1 cellular context compared by ENCODE assay signal in the genomic region with DNA sequence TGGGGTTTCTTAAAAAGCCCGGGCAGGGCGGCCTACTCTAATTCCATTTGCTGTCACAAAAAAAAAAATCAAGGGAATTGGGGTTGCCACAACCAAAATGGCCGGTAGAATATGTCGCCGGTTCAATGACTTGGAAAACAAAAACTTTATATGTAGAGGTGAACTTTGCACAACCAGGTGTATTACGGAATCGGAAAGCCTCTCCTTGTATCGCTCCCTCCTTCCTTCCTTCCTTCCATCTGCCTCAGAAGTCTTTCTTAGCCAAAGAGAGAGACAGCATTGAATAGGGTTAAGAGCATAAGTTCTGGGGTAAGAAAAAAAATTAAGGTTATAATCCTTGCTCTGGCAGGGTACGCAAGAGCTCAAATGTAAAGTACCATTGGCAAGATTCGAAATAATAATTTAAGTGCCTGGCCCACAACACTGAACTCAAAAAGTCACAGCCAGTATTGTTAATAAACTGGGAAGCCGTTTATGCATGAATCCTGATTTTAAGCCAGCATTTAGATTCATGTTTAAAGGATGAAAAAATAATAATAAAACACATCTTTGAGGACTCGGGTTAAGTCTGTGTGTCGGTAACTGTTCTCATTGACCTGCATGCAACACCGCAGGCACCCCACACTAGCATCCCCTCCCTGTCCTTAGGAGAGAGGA.
A peak's percentile ranks its signal among the peaks of the same experiment; 100 is the strongest.
TF ChIP-seq lines count a peak whose summit lies in the region.

No MANE protein-coding gene starts in this region.

TF ChIP-seq in GM12878, 131 proteins besides CTCF, POLR2A, EP300 and RAD21 (continued from another document and continues in another):
- TF ChIP-seq, protein P1, sequence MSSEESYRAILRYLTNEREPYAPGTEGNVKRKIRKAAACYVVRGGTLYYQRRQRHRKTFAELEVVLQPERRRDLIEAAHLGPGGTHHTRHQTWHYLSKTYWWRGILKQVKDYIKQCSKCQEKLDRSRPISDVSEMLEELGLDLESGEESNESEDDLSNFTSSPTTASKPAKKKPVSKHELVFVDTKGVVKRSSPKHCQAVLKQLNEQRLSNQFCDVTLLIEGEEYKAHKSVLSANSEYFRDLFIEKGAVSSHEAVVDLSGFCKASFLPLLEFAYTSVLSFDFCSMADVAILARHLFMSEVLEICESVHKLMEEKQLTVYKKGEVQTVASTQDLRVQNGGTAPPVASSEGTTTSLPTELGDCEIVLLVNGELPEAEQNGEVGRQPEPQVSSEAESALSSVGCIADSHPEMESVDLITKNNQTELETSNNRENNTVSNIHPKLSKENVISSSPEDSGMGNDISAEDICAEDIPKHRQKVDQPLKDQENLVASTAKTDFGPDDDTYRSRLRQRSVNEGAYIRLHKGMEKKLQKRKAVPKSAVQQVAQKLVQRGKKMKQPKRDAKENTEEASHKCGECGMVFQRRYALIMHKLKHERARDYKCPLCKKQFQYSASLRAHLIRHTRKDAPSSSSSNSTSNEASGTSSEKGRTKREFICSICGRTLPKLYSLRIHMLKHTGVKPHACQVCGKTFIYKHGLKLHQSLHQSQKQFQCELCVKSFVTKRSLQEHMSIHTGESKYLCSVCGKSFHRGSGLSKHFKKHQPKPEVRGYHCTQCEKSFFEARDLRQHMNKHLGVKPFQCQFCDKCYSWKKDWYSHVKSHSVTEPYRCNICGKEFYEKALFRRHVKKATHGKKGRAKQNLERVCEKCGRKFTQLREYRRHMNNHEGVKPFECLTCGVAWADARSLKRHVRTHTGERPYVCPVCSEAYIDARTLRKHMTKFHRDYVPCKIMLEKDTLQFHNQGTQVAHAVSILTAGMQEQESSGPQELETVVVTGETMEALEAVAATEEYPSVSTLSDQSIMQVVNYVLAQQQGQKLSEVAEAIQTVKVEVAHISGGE (CRISPR knock-in tag; IDR thresholded peaks at IDR 0.05), result no peak
- TF ChIP-seq, protein P2, sequence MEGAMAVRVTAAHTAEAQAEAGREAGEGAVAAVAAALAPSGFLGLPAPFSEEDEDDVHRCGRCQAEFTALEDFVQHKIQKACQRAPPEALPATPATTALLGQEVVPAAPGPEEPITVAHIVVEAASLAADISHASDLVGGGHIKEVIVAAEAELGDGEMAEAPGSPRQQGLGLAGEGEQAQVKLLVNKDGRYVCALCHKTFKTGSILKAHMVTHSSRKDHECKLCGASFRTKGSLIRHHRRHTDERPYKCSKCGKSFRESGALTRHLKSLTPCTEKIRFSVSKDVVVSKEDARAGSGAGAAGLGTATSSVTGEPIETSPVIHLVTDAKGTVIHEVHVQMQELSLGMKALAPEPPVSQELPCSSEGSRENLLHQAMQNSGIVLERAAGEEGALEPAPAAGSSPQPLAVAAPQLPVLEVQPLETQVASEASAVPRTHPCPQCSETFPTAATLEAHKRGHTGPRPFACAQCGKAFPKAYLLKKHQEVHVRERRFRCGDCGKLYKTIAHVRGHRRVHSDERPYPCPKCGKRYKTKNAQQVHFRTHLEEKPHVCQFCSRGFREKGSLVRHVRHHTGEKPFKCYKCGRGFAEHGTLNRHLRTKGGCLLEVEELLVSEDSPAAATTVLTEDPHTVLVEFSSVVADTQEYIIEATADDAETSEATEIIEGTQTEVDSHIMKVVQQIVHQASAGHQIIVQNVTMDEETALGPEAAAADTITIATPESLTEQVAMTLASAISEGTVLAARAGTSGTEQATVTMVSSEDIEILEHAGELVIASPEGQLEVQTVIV (IDR thresholded peaks at IDR 0.05; ENCODE audit: borderline replicate concordance, partially characterized antibody), result no peak
- no peak for TF ChIP-seq STAT3 (IDR thresholded peaks at IDR 0.05; ENCODE audit: low read depth, low read length)
- TF ChIP-seq, protein P3, sequence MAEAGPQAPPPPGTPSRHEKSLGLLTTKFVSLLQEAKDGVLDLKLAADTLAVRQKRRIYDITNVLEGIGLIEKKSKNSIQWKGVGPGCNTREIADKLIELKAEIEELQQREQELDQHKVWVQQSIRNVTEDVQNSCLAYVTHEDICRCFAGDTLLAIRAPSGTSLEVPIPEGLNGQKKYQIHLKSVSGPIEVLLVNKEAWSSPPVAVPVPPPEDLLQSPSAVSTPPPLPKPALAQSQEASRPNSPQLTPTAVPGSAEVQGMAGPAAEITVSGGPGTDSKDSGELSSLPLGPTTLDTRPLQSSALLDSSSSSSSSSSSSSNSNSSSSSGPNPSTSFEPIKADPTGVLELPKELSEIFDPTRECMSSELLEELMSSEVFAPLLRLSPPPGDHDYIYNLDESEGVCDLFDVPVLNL (IDR thresholded peaks at IDR 0.05; ENCODE audit: low read depth, low read length), result no peak
- TF ChIP-seq BMI1 (IDR thresholded peaks at IDR 0.05; ENCODE audit: borderline replicate concordance), result no peak
- TF ChIP-seq HCFC1 (IDR thresholded peaks at IDR 0.05; ENCODE audit: low read length), result peak; percentile 75
- TF ChIP-seq ZNF207 (IDR thresholded peaks at IDR 0.05; ENCODE audit: borderline replicate concordance), result no peak
- no peak for TF ChIP-seq GATAD2B (conservative IDR thresholded peaks at IDR 0.05; ENCODE audit: low read depth)
- no peak for TF ChIP-seq CBX5 (IDR thresholded peaks at IDR 0.05; ENCODE audit: low read depth)
- TF ChIP-seq MYB (IDR thresholded peaks at IDR 0.05; ENCODE audit: borderline replicate concordance, low read depth, low read length), result no peak
- no peak for TF ChIP-seq IKZF2 (IDR thresholded peaks at IDR 0.05)
- TF ChIP-seq PAX8 (IDR thresholded peaks at IDR 0.05), result no peak
- no peak; the same call in 1 of the 2 replicates for TF ChIP-seq RUNX3 (IDR thresholded peaks at IDR 0.05; ENCODE audit: low read length)
- TF ChIP-seq, protein P4, sequence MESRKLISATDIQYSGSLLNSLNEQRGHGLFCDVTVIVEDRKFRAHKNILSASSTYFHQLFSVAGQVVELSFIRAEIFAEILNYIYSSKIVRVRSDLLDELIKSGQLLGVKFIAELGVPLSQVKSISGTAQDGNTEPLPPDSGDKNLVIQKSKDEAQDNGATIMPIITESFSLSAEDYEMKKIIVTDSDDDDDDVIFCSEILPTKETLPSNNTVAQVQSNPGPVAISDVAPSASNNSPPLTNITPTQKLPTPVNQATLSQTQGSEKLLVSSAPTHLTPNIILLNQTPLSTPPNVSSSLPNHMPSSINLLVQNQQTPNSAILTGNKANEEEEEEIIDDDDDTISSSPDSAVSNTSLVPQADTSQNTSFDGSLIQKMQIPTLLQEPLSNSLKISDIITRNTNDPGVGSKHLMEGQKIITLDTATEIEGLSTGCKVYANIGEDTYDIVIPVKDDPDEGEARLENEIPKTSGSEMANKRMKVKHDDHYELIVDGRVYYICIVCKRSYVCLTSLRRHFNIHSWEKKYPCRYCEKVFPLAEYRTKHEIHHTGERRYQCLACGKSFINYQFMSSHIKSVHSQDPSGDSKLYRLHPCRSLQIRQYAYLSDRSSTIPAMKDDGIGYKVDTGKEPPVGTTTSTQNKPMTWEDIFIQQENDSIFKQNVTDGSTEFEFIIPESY (IDR thresholded peaks at IDR 0.05), result no peak
- TF ChIP-seq, protein P5, sequence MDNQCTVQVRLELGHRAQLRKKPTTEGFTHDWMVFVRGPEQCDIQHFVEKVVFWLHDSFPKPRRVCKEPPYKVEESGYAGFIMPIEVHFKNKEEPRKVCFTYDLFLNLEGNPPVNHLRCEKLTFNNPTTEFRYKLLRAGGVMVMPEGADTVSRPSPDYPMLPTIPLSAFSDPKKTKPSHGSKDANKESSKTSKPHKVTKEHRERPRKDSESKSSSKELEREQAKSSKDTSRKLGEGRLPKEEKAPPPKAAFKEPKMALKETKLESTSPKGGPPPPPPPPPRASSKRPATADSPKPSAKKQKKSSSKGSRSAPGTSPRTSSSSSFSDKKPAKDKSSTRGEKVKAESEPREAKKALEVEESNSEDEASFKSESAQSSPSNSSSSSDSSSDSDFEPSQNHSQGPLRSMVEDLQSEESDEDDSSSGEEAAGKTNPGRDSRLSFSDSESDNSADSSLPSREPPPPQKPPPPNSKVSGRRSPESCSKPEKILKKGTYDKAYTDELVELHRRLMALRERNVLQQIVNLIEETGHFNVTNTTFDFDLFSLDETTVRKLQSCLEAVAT (IDR thresholded peaks at IDR 0.05), result no peak
- TF ChIP-seq, protein P6, sequence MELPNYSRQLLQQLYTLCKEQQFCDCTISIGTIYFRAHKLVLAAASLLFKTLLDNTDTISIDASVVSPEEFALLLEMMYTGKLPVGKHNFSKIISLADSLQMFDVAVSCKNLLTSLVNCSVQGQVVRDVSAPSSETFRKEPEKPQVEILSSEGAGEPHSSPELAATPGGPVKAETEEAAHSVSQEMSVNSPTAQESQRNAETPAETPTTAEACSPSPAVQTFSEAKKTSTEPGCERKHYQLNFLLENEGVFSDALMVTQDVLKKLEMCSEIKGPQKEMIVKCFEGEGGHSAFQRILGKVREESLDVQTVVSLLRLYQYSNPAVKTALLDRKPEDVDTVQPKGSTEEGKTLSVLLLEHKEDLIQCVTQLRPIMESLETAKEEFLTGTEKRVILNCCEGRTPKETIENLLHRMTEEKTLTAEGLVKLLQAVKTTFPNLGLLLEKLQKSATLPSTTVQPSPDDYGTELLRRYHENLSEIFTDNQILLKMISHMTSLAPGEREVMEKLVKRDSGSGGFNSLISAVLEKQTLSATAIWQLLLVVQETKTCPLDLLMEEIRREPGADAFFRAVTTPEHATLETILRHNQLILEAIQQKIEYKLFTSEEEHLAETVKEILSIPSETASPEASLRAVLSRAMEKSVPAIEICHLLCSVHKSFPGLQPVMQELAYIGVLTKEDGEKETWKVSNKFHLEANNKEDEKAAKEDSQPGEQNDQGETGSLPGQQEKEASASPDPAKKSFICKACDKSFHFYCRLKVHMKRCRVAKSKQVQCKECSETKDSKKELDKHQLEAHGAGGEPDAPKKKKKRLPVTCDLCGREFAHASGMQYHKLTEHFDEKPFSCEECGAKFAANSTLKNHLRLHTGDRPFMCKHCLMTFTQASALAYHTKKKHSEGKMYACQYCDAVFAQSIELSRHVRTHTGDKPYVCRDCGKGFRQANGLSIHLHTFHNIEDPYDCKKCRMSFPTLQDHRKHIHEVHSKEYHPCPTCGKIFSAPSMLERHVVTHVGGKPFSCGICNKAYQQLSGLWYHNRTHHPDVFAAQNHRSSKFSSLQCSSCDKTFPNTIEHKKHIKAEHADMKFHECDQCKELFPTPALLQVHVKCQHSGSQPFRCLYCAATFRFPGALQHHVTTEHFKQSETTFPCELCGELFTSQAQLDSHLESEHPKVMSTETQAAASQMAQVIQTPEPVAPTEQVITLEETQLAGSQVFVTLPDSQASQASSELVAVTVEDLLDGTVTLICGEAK (IDR thresholded peaks at IDR 0.05; ENCODE audit: borderline replicate concordance), result peak; percentile 99
- TF ChIP-seq CHD2 (IDR thresholded peaks at IDR 0.05; ENCODE audit: borderline replicate concordance, low read depth, low read length), result no peak
- TF ChIP-seq, protein P7, sequence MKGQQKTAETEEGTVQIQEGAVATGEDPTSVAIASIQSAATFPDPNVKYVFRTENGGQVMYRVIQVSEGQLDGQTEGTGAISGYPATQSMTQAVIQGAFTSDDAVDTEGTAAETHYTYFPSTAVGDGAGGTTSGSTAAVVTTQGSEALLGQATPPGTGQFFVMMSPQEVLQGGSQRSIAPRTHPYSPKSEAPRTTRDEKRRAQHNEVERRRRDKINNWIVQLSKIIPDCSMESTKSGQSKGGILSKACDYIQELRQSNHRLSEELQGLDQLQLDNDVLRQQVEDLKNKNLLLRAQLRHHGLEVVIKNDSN (IDR thresholded peaks at IDR 0.05; ENCODE audit: borderline replicate concordance, extremely low read length, insufficient read depth, low read depth, low read length), result no peak
- TF ChIP-seq, protein P8, sequence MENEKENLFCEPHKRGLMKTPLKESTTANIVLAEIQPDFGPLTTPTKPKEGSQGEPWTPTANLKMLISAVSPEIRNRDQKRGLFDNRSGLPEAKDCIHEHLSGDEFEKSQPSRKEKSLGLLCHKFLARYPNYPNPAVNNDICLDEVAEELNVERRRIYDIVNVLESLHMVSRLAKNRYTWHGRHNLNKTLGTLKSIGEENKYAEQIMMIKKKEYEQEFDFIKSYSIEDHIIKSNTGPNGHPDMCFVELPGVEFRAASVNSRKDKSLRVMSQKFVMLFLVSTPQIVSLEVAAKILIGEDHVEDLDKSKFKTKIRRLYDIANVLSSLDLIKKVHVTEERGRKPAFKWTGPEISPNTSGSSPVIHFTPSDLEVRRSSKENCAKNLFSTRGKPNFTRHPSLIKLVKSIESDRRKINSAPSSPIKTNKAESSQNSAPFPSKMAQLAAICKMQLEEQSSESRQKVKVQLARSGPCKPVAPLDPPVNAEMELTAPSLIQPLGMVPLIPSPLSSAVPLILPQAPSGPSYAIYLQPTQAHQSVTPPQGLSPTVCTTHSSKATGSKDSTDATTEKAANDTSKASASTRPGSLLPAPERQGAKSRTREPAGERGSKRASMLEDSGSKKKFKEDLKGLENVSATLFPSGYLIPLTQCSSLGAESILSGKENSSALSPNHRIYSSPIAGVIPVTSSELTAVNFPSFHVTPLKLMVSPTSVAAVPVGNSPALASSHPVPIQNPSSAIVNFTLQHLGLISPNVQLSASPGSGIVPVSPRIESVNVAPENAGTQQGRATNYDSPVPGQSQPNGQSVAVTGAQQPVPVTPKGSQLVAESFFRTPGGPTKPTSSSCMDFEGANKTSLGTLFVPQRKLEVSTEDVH (IDR thresholded peaks at IDR 0.05; ENCODE audit: low read depth, partially characterized antibody), result no peak
- TF ChIP-seq YY1 (IDR thresholded peaks at IDR 0.05; ENCODE audit: low read depth, low read length), result peak; percentile 95
- TF ChIP-seq RB1 (IDR thresholded peaks at IDR 0.05; ENCODE audit: borderline replicate concordance), result no peak
- peak; percentile 6 for TF ChIP-seq KLF5 (IDR thresholded peaks at IDR 0.05; ENCODE audit: partially characterized antibody)
- TF ChIP-seq NR2F1 (conservative IDR thresholded peaks at IDR 0.05), result no peak
- TF ChIP-seq CREB1 (IDR thresholded peaks at IDR 0.05; ENCODE audit: low read depth), result no peak
- TF ChIP-seq PAX5 (IDR thresholded peaks at IDR 0.05; ENCODE audit: borderline replicate concordance, low read depth, low read length), result peak; percentile 78; the same call in 1 of the 2 replicates
- no peak for TF ChIP-seq CEBPB (IDR thresholded peaks at IDR 0.05; ENCODE audit: borderline replicate concordance in 1 of 2, low read depth in 2 of 2, low read length in 2 of 2)
- no peak for TF ChIP-seq STAT1 (conservative IDR thresholded peaks at IDR 0.05)
- TF ChIP-seq, protein P9, sequence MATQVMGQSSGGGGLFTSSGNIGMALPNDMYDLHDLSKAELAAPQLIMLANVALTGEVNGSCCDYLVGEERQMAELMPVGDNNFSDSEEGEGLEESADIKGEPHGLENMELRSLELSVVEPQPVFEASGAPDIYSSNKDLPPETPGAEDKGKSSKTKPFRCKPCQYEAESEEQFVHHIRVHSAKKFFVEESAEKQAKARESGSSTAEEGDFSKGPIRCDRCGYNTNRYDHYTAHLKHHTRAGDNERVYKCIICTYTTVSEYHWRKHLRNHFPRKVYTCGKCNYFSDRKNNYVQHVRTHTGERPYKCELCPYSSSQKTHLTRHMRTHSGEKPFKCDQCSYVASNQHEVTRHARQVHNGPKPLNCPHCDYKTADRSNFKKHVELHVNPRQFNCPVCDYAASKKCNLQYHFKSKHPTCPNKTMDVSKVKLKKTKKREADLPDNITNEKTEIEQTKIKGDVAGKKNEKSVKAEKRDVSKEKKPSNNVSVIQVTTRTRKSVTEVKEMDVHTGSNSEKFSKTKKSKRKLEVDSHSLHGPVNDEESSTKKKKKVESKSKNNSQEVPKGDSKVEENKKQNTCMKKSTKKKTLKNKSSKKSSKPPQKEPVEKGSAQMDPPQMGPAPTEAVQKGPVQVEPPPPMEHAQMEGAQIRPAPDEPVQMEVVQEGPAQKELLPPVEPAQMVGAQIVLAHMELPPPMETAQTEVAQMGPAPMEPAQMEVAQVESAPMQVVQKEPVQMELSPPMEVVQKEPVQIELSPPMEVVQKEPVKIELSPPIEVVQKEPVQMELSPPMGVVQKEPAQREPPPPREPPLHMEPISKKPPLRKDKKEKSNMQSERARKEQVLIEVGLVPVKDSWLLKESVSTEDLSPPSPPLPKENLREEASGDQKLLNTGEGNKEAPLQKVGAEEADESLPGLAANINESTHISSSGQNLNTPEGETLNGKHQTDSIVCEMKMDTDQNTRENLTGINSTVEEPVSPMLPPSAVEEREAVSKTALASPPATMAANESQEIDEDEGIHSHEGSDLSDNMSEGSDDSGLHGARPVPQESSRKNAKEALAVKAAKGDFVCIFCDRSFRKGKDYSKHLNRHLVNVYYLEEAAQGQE (IDR thresholded peaks at IDR 0.05; ENCODE audit: low read depth, low read length), result no peak
- no peak for TF ChIP-seq ZNF622 (IDR thresholded peaks at IDR 0.05)
